Comparison of ENCODE assay signal across 13 cellular contexts in the genomic region with DNA sequence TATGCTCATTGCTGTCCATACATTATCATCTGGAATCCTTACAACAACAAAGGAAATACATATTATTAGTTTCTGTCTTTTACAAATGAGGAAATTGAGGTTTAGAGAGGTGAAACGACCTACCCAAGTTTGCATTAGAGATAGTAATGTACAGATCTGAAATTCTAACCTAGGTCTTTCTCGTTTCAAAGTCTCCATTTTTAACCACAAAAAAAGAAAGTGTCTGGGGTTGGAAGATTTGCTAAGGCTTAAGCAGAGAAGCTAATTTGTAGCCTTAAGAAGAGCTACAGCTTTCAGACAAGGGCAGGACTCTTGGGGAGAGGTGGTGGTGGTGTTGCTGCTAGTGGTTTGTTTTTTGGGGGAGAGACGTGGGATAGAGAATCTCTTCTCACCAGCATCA. TPM values are rescaled to one million over a fixed set of nuclear protein-coding genes. Genes with fewer than 3 reads are reported as not detected.
"Had no signal": no experiment of that assay in that cellular context is flagged by ENCODE, and none has a peak within 500 bp of the region (broad histone marks: within the 10 kb centered on the region; RNA-seq: fewer than 3 reads in every experiment).

No MANE protein-coding gene starts in this region.

- H3K27ac Mint-ChIP-seq: activated CD4-positive, alpha-beta T cell treated with anti-CD3 and anti-CD28 coated beads, Interleukin-2, amount 10 ng/mL, durations not matched to agents 7 days and 5 days; activated naive CD8-positive, alpha-beta T cell; activated T-cell treated with anti-CD3 and anti-CD28 coated beads, Interleukin-2, amount 50 U/mL, for 72 hours; T-helper 2 cell treated with Interferon-gamma antibody and Interleukin-4, amounts not matched to agents 5 μg/mL and 100 μg/mL, for 36 hours had no signal

- H3K4me3 Mint-ChIP-seq: activated CD4-positive, alpha-beta T cell treated with anti-CD3 and anti-CD28 coated beads, Interleukin-2, amount 10 ng/mL, durations not matched to agents 7 days and 5 days; activated naive CD8-positive, alpha-beta T cell; activated T-cell treated with anti-CD3 and anti-CD28 coated beads, Interleukin-2, amount 50 U/mL, for 72 hours; T-helper 2 cell treated with Interferon-gamma antibody and Interleukin-4, amounts not matched to agents 5 μg/mL and 100 μg/mL, for 36 hours had no signal

- H3K27ac ChIP-seq: esophagus muscularis mucosa, hepatocyte, pancreas had no signal

- H3K9me3 ChIP-seq: esophagus muscularis mucosa, pancreas, transverse colon had no signal

- H3K36me3 Mint-ChIP-seq: activated naive CD8-positive, alpha-beta T cell had no signal

- H3K27me3 Mint-ChIP-seq: activated CD4-positive, alpha-beta T cell treated with anti-CD3 and anti-CD28 coated beads, Interleukin-2, amount 10 ng/mL, durations not matched to agents 7 days and 5 days had no signal

- ATAC-seq: activated T-cell treated with anti-CD3 and anti-CD28 coated beads, Interleukin-2, amount 50 U/mL, for 72 hours had no signal

- H3K9me3 Mint-ChIP-seq: activated CD4-positive, alpha-beta T cell treated with anti-CD3 and anti-CD28 coated beads, Interleukin-2, amount 10 ng/mL, durations not matched to agents 7 days and 5 days; activated T-cell treated with anti-CD3 and anti-CD28 coated beads, Interleukin-2, amount 50 U/mL, for 72 hours; T-helper 2 cell treated with Interferon-gamma antibody and Interleukin-4, amounts not matched to agents 5 μg/mL and 100 μg/mL, for 36 hours had no signal

- H3K27me3 ChIP-seq: hepatocyte, pancreas, transverse colon had no signal

- DNase-seq: activated CD4-positive, alpha-beta T cell treated with anti-CD3 and anti-CD28 coated beads, Interleukin-2, amount 10 ng/mL, durations not matched to agents 7 days and 5 days; activated CD4-positive, CD25-positive, alpha-beta regulatory T cell; activated CD8-positive, alpha-beta memory T cell treated with anti-CD3 and anti-CD28 coated beads, Interleukin-2, amount 50 U/mL, for 48 hours; activated gamma-delta T cell treated with Interleukin-2 at 50 U/mL for 16 hours; activated T-cell treated with anti-CD3 and anti-CD28 coated beads, Interleukin-2, amount 50 U/mL, for 72 hours; amniotic stem cell; islet precursor cell; pancreas; transverse colon had no signal

- H3K4me1 ChIP-seq: pancreas, transverse colon had no signal

- H3K36me3 ChIP-seq: pancreas, transverse colon had no signal

- H3K4me3 ChIP-seq: esophagus muscularis mucosa, hepatocyte, pancreas, transverse colon had no signal

RNA-seq across cellular contexts. Expression of a gene that starts 19.2 kb away (rescaled TPM):
- total RNA-seq: hepatocyte had no signal
